In the genomic region with DNA sequence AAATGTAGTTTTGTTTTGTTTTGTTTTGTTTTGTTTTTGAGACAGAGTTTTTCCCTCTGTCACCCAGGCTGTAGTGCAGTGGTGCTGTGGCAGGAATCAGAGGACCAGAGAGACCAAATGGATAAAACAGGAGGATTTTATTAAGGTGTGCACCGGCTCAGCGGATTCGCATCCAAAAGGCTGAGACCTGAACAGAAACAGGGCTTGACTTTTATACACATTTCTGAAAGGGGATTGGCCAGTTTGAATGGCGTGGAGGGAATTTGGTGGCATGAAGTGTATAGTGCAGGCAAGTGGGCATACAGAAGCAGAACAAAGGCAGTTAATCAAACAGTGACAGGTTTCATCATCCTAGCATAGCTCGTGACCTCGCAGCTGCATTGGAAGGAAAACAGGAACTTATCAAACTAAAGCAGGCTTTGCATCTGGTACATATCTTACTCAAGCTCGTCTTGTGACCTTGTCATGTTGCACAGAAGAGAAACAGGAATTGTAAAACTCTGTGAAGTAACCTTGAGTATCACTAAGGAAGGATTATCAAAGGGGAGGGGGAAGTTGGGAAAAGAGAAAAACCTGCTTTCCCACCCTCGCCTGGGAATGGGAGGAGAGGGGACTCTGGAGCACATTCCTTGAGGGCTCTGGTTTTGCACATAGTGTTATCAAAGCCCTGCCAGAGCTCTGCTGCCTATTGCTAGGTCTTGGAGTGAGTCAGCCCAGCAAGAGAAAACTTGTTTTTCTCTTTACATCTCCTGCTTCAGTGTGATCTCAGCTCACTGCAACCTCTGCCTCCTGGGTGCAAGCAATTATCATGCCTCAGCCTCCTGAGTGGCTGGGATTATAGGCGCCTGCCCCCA, we compare ENCODE assay signal across 9 cellular contexts. TPM values are rescaled to one million over a fixed set of nuclear protein-coding genes. Genes with fewer than 3 reads are reported as not detected.
DNase-seq lines count a peak whose midpoint lies in the region; ATAC-seq, FAIRE-seq and TF ChIP-seq lines count a peak whose summit lies in the region.
"Had no signal": no experiment of that assay in that cellular context is flagged by ENCODE, and none has a peak within 500 bp of the region (broad histone marks: within the 10 kb centered on the region; RNA-seq: fewer than 3 reads in every experiment).

No MANE protein-coding gene starts in this region.

- peak; percentile 43 for TF ChIP-seq EP300 in suprapubic skin (IDR thresholded peaks at IDR 0.05)

- dilution Hi-C loops in keratinocyte (cut with MboI; ENCODE audit: extremely low pct_ligation_motif_present, low sequenced_read_pairs), result no loop called here

- no peaks in the 10 kb centered on the region for H3K9me2 ChIP-seq in Karpas-422 (replicated peaks; ENCODE audit: insufficient read depth, low read length)

- no peak for TF ChIP-seq POLR2A in suprapubic skin (IDR thresholded peaks at IDR 0.05)

- H2AFZ ChIP-seq in Karpas-422 (ENCODE audit: low read length) (peak overlapping the region; percentile 91; the same call in 1 of the 2 replicates), keratinocyte (ENCODE audit: control insufficient read depth, low read length) (peak overlapping the region; percentile 12)

- H3K9ac ChIP-seq in Karpas-422 (ENCODE audit: low read length) (peak overlapping the region; percentile 58), keratinocyte (ENCODE audit: control insufficient read depth, extremely low read depth, insufficient read depth, low read length) (peak overlapping the region; percentile 48)

- peak overlapping the region; percentile 92 for H3K27ac ChIP-seq in Karpas-422 (ENCODE audit: low read length)
- H3K27ac ChIP-seq in keratinocyte (ENCODE audit: control insufficient read depth, insufficient read depth, low read length), result peak overlapping the region; percentile 81
- H3K27ac ChIP-seq in suprapubic skin, result peak overlapping the region; percentile 86

- H3K36me3 ChIP-seq in Karpas-422 (ENCODE audit: insufficient read depth, low read length) (no peaks in the 10 kb centered on the region), keratinocyte (ENCODE audit: control insufficient read depth in 2 of 2, extremely low read depth in 1 of 2, insufficient read depth in 2 of 2, low read length in 2 of 2) (no peaks in the 10 kb centered on the region), suprapubic skin (no peaks in the 10 kb centered on the region)

- H3K79me2 ChIP-seq in Karpas-422 (ENCODE audit: low read length), result no peaks in the 10 kb centered on the region
- H3K79me2 ChIP-seq in keratinocyte (ENCODE audit: control insufficient read depth, insufficient read depth, low read length), result no peaks in the 10 kb centered on the region

- no peaks in the 10 kb centered on the region for H3K9me1 ChIP-seq in keratinocyte (ENCODE audit: control insufficient read depth, extremely low read depth, insufficient read depth, low read length)

- 49% methylated on average over 9 of the region's 9 CpGs for WGBS in suprapubic skin

- H3K4me1 ChIP-seq in Karpas-422 (ENCODE audit: low read length) (peaks cover 12% of the 10 kb centered on the region), keratinocyte (ENCODE audit: control insufficient read depth, extremely low read depth, insufficient read depth, low read length) (peaks cover 15% of the 10 kb centered on the region), suprapubic skin (peaks cover 25% of the 10 kb centered on the region)

- DNase-seq in Karpas-422 (peak; percentile 82), astrocyte of the hippocampus (ENCODE audit: low read depth, low spot score) (peak; percentile 28), keratinocyte (ENCODE audit: low read depth, low spot score) (peak; percentile 49), suprapubic skin (ENCODE audit: low spot score in 2 of 2) (peak in 1 of 2 donors; percentile 73), NCI-H1417 treated with DMSO at 0.1 percent for 48 hours (lab: John Stamatoyannopoulos, UW) (no peak)
- DNase-seq in activated CD8-positive, alpha-beta memory T cell treated with anti-CD3 and anti-CD28 coated beads for 24 hours, result no peak

- H3K4me3 ChIP-seq in Karpas-422 (ENCODE audit: low read length) (peak overlapping the region; percentile 39; the same call in 1 of the 2 replicates), keratinocyte (ENCODE audit: control insufficient read depth in 2 of 3, extremely low read depth in 1 of 3, insufficient read depth in 2 of 3, low read depth in 1 of 3, low read length in 3 of 3) (peak overlapping the region in 1 of 3 experiments; percentile 25), suprapubic skin (no peak overlapping the region)

- ATAC-seq in HG03439 (IDR thresholded peaks at IDR 0.05; ENCODE audit: unreplicated experiment), result no peak
- no peak for ATAC-seq in GM18867 (IDR thresholded peaks at IDR 0.05; ENCODE audit: unreplicated experiment)

- H3K4me2 ChIP-seq in Karpas-422 (ENCODE audit: low read depth, low read length, poor library complexity, severe bottlenecking) (peak overlapping the region; percentile 44), keratinocyte (ENCODE audit: control insufficient read depth, extremely low read depth, insufficient read depth, low read depth, low read length) (peak overlapping the region; percentile 68)

- H3K9me3 ChIP-seq in Karpas-422 (ENCODE audit: low read length), result peaks cover 12% of the 10 kb centered on the region
- peaks cover 2% of the 10 kb centered on the region for H3K9me3 ChIP-seq in keratinocyte (ENCODE audit: control insufficient read depth, low read depth, low read length)
- peaks cover 4% of the 10 kb centered on the region for H3K9me3 ChIP-seq in suprapubic skin

- H4K20me1 ChIP-seq in Karpas-422 (ENCODE audit: insufficient read depth, low read depth, low read length), result no peaks in the 10 kb centered on the region
- no peaks in the 10 kb centered on the region for H4K20me1 ChIP-seq in keratinocyte (ENCODE audit: control insufficient read depth, extremely low read depth, insufficient read depth, low read length)

- H3K27me3 ChIP-seq in Karpas-422 (ENCODE audit: low read length) (no peaks in the 10 kb centered on the region), keratinocyte (ENCODE audit: control insufficient read depth, extremely low read depth, insufficient read depth, low read length) (no peaks in the 10 kb centered on the region), suprapubic skin (no peaks in the 10 kb centered on the region)

- no peak for TF ChIP-seq CTCF in keratinocyte (optimal IDR thresholded peaks at IDR 0.05 in 1 of 3, IDR thresholded peaks at IDR 0.05 in 1 of 3, conservative IDR thresholded peaks at IDR 0.05 in 1 of 3; ENCODE audit: extremely low read depth in 1 of 3, insufficient read depth in 2 of 3, low read length in 3 of 3)
- TF ChIP-seq CTCF in suprapubic skin (IDR thresholded peaks at IDR 0.05), result no peak

- FAIRE-seq in keratinocyte (lab: Jason Lieb, UNC), result peak; percentile 93
- FAIRE-seq: TTC549 had no signal

RNA-seq across cellular contexts. Expression of gene C3orf62, which starts 38.5 kb away (rescaled TPM):
- total RNA-seq in Karpas-422 (2014; rRNA removed; shearing (Covaris generic); ENCODE audit: low replicate concordance), result 1.6 and 3.6 TPM in 2 replicates
- polyA plus RNA-seq in keratinocyte, result 2.6 to 5.4 TPM (median 5.2 TPM) in 3 replicates
- 8.4 TPM for polyA plus RNA-seq in keratinocyte (2011; ENCODE audit: low read depth)
- polyA plus RNA-seq in keratinocyte (2011; cell fraction: cytosol; rRNA removed), result 1.9 and 2.5 TPM in 2 replicates
- polyA plus RNA-seq in keratinocyte (2011; cell fraction: nucleus; rRNA removed), result 15.3 and 17.6 TPM in 2 replicates
- 3.3 and 5.8 TPM in 2 replicates for polyA plus RNA-seq in keratinocyte (2012; ENCODE audit: low replicate concordance)
- polyA minus RNA-seq in keratinocyte, result 3.5 to 7.7 TPM (median 6.4 TPM) in 3 replicates
- polyA minus RNA-seq in keratinocyte (2011; cell fraction: cytosol; rRNA and poly(A)+ RNA removed), result 1.9 TPM
- polyA minus RNA-seq in keratinocyte (2011; cell fraction: nucleus; rRNA and poly(A)+ RNA removed), result 9.8 and 11.0 TPM in 2 replicates
- 1 to 10 TPM; 5.9 to 9.0 (median 8.5) TPM for total RNA-seq in suprapubic skin

Comparison
In these comparisons a context has a peak if more than half of its experiments do, and no peak if none do; other contexts are left out.
1. DNase-seq: peak in Karpas-422 (single experiment), astrocyte of the hippocampus (single experiment) and keratinocyte (single experiment); none in NCI-H1417 treated with DMSO at 0.1 percent for 48 hours (single experiment) and activated CD8-positive, alpha-beta memory T cell treated with anti-CD3 and anti-CD28 coated beads for 24 hours (single experiment).
2. Peak in every context shown above with its lines, with median percentiles within 50 percentile points of each other: H3K27ac ChIP-seq.